In the genomic region with DNA sequence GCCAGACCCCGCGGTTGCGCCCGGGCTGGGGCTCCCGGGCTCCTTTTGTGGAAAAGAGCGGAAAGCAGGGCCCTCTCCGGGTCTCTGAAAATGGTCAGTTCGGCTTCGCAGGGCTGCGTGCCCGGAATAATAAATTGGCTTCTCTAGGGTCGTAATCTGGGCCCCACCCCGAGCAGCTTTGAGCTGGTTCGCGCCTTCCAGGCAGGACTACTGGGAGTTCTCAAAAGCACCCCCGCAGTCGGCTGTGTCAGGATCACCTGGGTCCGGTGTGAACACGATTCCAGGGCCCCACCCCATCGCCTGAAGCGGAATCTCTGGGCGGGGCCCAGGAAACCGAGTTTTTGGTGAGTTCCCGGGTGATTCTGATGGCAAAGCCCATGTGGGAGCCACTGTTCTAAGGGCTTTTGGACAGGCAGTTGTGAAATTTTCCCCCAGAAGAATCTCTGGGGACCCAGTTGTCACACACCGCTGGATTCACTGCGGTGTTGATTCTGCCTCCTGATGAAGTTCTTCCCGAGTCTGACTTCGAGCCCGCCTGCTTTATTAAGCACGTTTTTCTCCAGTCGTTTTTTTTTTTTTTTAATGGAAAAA, we compare ENCODE assay signal across 8 cellular contexts.
DNase-seq lines count a peak whose midpoint lies in the region; ATAC-seq, FAIRE-seq and TF ChIP-seq lines count a peak whose summit lies in the region.

No MANE protein-coding gene starts in this region.

- intact Hi-C loops in body of pancreas (cut with DNase I) (loop anchor here (5.0 to 10.0 kb wide), 2 partner anchors 258 to 700 kb away; no protein-coding TSS in a partner anchor), spleen (cut with DNase I; ENCODE audit: low total_unique reads) (loop anchor here (5.0 kb wide), 1 partner anchor 703 kb away; no protein-coding TSS in a partner anchor)

- H2AFZ ChIP-seq in MM.1S (ENCODE audit: low read length) = peak overlapping the region; percentile 56; the same call in 1 of the 2 replicates
- H2AFZ ChIP-seq in keratinocyte (ENCODE audit: control insufficient read depth, low read length) = peak overlapping the region; percentile 68

- no peaks in the 10 kb centered on the region; the same call in 1 of the 2 replicates for H3K36me3 ChIP-seq in GM06990 (ENCODE audit: control insufficient read depth, insufficient read depth, low read length)
- H3K36me3 ChIP-seq in MM.1S (replicated peaks; ENCODE audit: insufficient read depth, low read length) = no peaks in the 10 kb centered on the region
- no peaks in the 10 kb centered on the region for H3K36me3 ChIP-seq in body of pancreas (replicated peaks in 1 of 2; ENCODE audit: insufficient read depth in 1 of 2, low read depth in 2 of 2)
- H3K36me3 ChIP-seq in keratinocyte (ENCODE audit: control insufficient read depth in 2 of 2, extremely low read depth in 1 of 2, insufficient read depth in 2 of 2, low read length in 2 of 2) = no peaks in the 10 kb centered on the region
- no peaks in the 10 kb centered on the region for H3K36me3 ChIP-seq in spleen

- peak; percentile 68 for FAIRE-seq in keratinocyte (lab: Jason Lieb, UNC)

- H3K9me2 ChIP-seq in MM.1S (replicated peaks; ENCODE audit: insufficient read depth, low read length) = no peaks in the 10 kb centered on the region

- no peak for TF ChIP-seq CTCF in GM06990 (IDR thresholded peaks at IDR 0.05; ENCODE audit: insufficient read depth, low read length, poor library complexity, severe bottlenecking)
- no peak for TF ChIP-seq CTCF in MM.1S (IDR thresholded peaks at IDR 0.05; ENCODE audit: low read length)
- no peak for TF ChIP-seq CTCF in body of pancreas (IDR thresholded peaks at IDR 0.05)
- TF ChIP-seq CTCF in keratinocyte (optimal IDR thresholded peaks at IDR 0.05 in 1 of 3, IDR thresholded peaks at IDR 0.05 in 1 of 3, conservative IDR thresholded peaks at IDR 0.05 in 1 of 3; ENCODE audit: extremely low read depth in 1 of 3, insufficient read depth in 2 of 3, low read length in 3 of 3) = no peak
- no peak for TF ChIP-seq CTCF in spleen (IDR thresholded peaks at IDR 0.05 in 8 of 11, conservative IDR thresholded peaks at IDR 0.05 in 3 of 11)

- H3F3A ChIP-seq in MM.1S (ENCODE audit: insufficient read depth, low read length) = no peaks in the 10 kb centered on the region

- TF ChIP-seq POLR2A in body of pancreas (IDR thresholded peaks at IDR 0.05) = peak in 1 of 3 donors; percentile 36
- TF ChIP-seq POLR2A in spleen (IDR thresholded peaks at IDR 0.05) = no peak

- H4K20me1 ChIP-seq in MM.1S (ENCODE audit: insufficient read depth, low read length) (no peaks in the 10 kb centered on the region), keratinocyte (ENCODE audit: control insufficient read depth, extremely low read depth, insufficient read depth, low read length) (no peaks in the 10 kb centered on the region)

- H3K4me1 ChIP-seq in MM.1S (ENCODE audit: low read length) (peaks cover 21% of the 10 kb centered on the region), body of pancreas (peaks cover 29% of the 10 kb centered on the region), keratinocyte (ENCODE audit: control insufficient read depth, extremely low read depth, insufficient read depth, low read length) (peaks cover 29% of the 10 kb centered on the region), spleen (peaks cover 4 to 42% (median 22%) of the 10 kb centered on the region in 6 donors)

- no peaks in the 10 kb centered on the region for H3K9me3 ChIP-seq in MM.1S (replicated peaks; ENCODE audit: insufficient read depth, low read length)
- H3K9me3 ChIP-seq in body of pancreas = no peaks in the 10 kb centered on the region
- no peaks in the 10 kb centered on the region for H3K9me3 ChIP-seq in keratinocyte (ENCODE audit: control insufficient read depth, low read depth, low read length)
- peaks cover 0 to 10% (median 5%) of the 10 kb centered on the region in 8 donors for H3K9me3 ChIP-seq in spleen

- H3K27me3 ChIP-seq in GM06990 (replicated peaks; ENCODE audit: control insufficient read depth, insufficient read depth, low read length) = no peaks in the 10 kb centered on the region; the same call in none of the 2 replicates
- H3K27me3 ChIP-seq in MM.1S (replicated peaks; ENCODE audit: insufficient read depth, low read length) = peaks cover 28% of the 10 kb centered on the region
- H3K27me3 ChIP-seq in body of pancreas = no peaks in the 10 kb centered on the region
- H3K27me3 ChIP-seq in keratinocyte (ENCODE audit: control insufficient read depth, extremely low read depth, insufficient read depth, low read length) = no peaks in the 10 kb centered on the region
- H3K27me3 ChIP-seq in spleen (replicated peaks in 1 of 7) = peaks cover 0 to 48% (median 0%) of the 10 kb centered on the region in 7 donors

- 7 to 14% methylated on average over 15 to 27 of the region's 31 CpGs for WGBS in body of pancreas, 2 donors
- WGBS in spleen, 5 donors = 5 to 12% (median 10%) methylated on average over 27 to 31 of the region's 31 CpGs

- H3K9ac ChIP-seq in MM.1S (ENCODE audit: low read length) (no peak overlapping the region), keratinocyte (ENCODE audit: control insufficient read depth, extremely low read depth, insufficient read depth, low read length) (peak overlapping the region; percentile 85)

- DNase-seq in GM06990 (ENCODE audit: extremely low read depth, insufficient read length) (no peak), MM.1S (no peak), body of pancreas (peak; percentile 38 to 49 (median 40)), keratinocyte (ENCODE audit: low read depth, low spot score) (peak; percentile 60), spleen (peak; percentile 76)

- H3K4me2 ChIP-seq in MM.1S (ENCODE audit: low read depth, low read length) (peak overlapping the region; percentile 72; the same call in 1 of the 2 replicates), keratinocyte (ENCODE audit: control insufficient read depth, extremely low read depth, insufficient read depth, low read depth, low read length) (peak overlapping the region; percentile 98)

- dilution Hi-C loops in keratinocyte (cut with MboI; ENCODE audit: extremely low pct_ligation_motif_present, low sequenced_read_pairs) = no loop called here

- H3K4me3 ChIP-seq in GM06990 (replicated peaks; ENCODE audit: low read depth, low read length) (peak overlapping the region; percentile 54), MM.1S (ENCODE audit: low read length) (peak overlapping the region; percentile 48), body of pancreas (peak overlapping the region; percentile 37 to 40), keratinocyte (ENCODE audit: control insufficient read depth in 2 of 3, extremely low read depth in 1 of 3, insufficient read depth in 2 of 3, low read depth in 1 of 3, low read length in 3 of 3) (peak overlapping the region; percentile 51 to 76 (median 67)), spleen (peak overlapping the region; percentile 52 to 86 (median 58))

- no peaks in the 10 kb centered on the region for H3K9me1 ChIP-seq in keratinocyte (ENCODE audit: control insufficient read depth, extremely low read depth, insufficient read depth, low read length)

- H3K27ac ChIP-seq in MM.1S (ENCODE audit: low read length) (no peak overlapping the region), body of pancreas (peak overlapping the region in 3 of 4 donors; percentile 57 to 71 (median 61)), keratinocyte (ENCODE audit: control insufficient read depth, insufficient read depth, low read length) (peak overlapping the region; percentile 84), spleen (peak overlapping the region in 6 of 8 donors; percentile 58 to 77 (median 71))

- peak; percentile 22 for ATAC-seq in body of pancreas
- no peak for ATAC-seq in HG03175 (IDR thresholded peaks at IDR 0.05; ENCODE audit: unreplicated experiment)
- ATAC-seq in GM19035 (IDR thresholded peaks at IDR 0.05; ENCODE audit: unreplicated experiment) = no peak
- no peak for ATAC-seq in HG03378 (IDR thresholded peaks at IDR 0.05; ENCODE audit: unreplicated experiment)

- H3K79me2 ChIP-seq in MM.1S (ENCODE audit: low read length) (no peaks in the 10 kb centered on the region), keratinocyte (ENCODE audit: control insufficient read depth, insufficient read depth, low read length) (no peaks in the 10 kb centered on the region)

Comparison
In these comparisons a context has a peak if more than half of its experiments do, and no peak if none do; other contexts are left out.
1. DNase-seq: peak in body of pancreas (4 of 4), keratinocyte (single experiment) and spleen (single experiment); none in GM06990 (single experiment) and MM.1S (single experiment).
2. Peak in every context shown above with its lines, with median percentiles within 50 percentile points of each other: H3K4me3 ChIP-seq.